1 cellular context compared by ENCODE assay signal in genomic region chr22:20172038-20172613, GRCh38.
TF ChIP-seq lines count a peak whose summit lies in the region.

No MANE protein-coding gene starts in this region.

TF ChIP-seq in K562, 482 proteins besides CTCF, POLR2A, EP300 and RAD21:
- TF ChIP-seq BRCA1 (IDR thresholded peaks at IDR 0.05) = no peak
- TF ChIP-seq BRCA1 (CRISPR knock-in tag; IDR thresholded peaks at IDR 0.05) = 0 out of 2 replicates have a peak, but pooled peaks have one; percentile 45
- no peak for TF ChIP-seq HEY1 (CRISPR knock-in tag; IDR thresholded peaks at IDR 0.05; ENCODE audit: borderline replicate concordance)
- TF ChIP-seq ZC3H4 (CRISPR knock-in tag; IDR thresholded peaks at IDR 0.05; ENCODE audit: borderline replicate concordance) = peak; percentile 37
- no peak for TF ChIP-seq TCF15 (CRISPR knock-in tag; IDR thresholded peaks at IDR 0.05)
- TF ChIP-seq CLOCK (CRISPR knock-in tag; IDR thresholded peaks at IDR 0.05; ENCODE audit: borderline replicate concordance) = no peak
- TF ChIP-seq ZFX (CRISPR knock-in tag; IDR thresholded peaks at IDR 0.05) = 0 out of 2 replicates have a peak, but pooled peaks have one; percentile 14
- no peak for TF ChIP-seq SOX6 (IDR thresholded peaks at IDR 0.05)
- TF ChIP-seq RBBP5 (IDR thresholded peaks at IDR 0.05; ENCODE audit: borderline replicate concordance, insufficient read depth, low read length, poor library complexity, severe bottlenecking) = peak; percentile 23
- 0 out of 2 replicates have a peak, but pooled peaks have one; percentile 33 for TF ChIP-seq E2F5 (CRISPR knock-in tag; IDR thresholded peaks at IDR 0.05)
- TF ChIP-seq TARDBP (IDR thresholded peaks at IDR 0.05) = no peak
- peak; percentile 9 for TF ChIP-seq HNRNPLL (IDR thresholded peaks at IDR 0.05; ENCODE audit: low read depth, low read length, poor library complexity, severe bottlenecking)
- peak; percentile 80; the same call in 1 of the 2 replicates for TF ChIP-seq RERE (CRISPR knock-in tag; IDR thresholded peaks at IDR 0.05; ENCODE audit: borderline replicate concordance)
- TF ChIP-seq E2F4 (CRISPR knock-in tag; IDR thresholded peaks at IDR 0.05; ENCODE audit: low read depth) = 0 out of 2 replicates have a peak, but pooled peaks have one; percentile 49
- TF ChIP-seq NR3C1 (CRISPR knock-in tag; IDR thresholded peaks at IDR 0.05) = no peak
- no peak for TF ChIP-seq TRIM28 (IDR thresholded peaks at IDR 0.05)
- TF ChIP-seq DACH1 (IDR thresholded peaks at IDR 0.05; ENCODE audit: partially characterized antibody) = no peak
- TF ChIP-seq ATF2 (CRISPR knock-in tag; IDR thresholded peaks at IDR 0.05) = 0 out of 2 replicates have a peak, but pooled peaks have one; percentile 1
- TF ChIP-seq ZBED1 (IDR thresholded peaks at IDR 0.05) = no peak
- TF ChIP-seq MCM3 (IDR thresholded peaks at IDR 0.05) = no peak
- no peak for TF ChIP-seq JUNB (CRISPR knock-in tag; conservative IDR thresholded peaks at IDR 0.05)
- TF ChIP-seq CXXC5 (CRISPR knock-in tag; IDR thresholded peaks at IDR 0.05) = no peak
- TF ChIP-seq RFX1 (IDR thresholded peaks at IDR 0.05) = no peak
- no peak for TF ChIP-seq ZFPM2 (CRISPR knock-in tag; IDR thresholded peaks at IDR 0.05)
- TF ChIP-seq TAF1 (IDR thresholded peaks at IDR 0.05; ENCODE audit: control insufficient read depth, extremely low read depth, insufficient read depth, low read length, severe bottlenecking) = no peak
- TF ChIP-seq ZHX1 (conservative IDR thresholded peaks at IDR 0.05; ENCODE audit: low read length) = no peak
- TF ChIP-seq ZNF766 (CRISPR knock-in tag; conservative IDR thresholded peaks at IDR 0.05) = no peak
- TF ChIP-seq MYC (IDR thresholded peaks at IDR 0.05; ENCODE audit: low read depth, low read length) = 0 out of 2 replicates have a peak, but pooled peaks have one; percentile 3
- no peak for TF ChIP-seq MYC (CRISPR knock-in tag; IDR thresholded peaks at IDR 0.05; ENCODE audit: borderline replicate concordance, low read depth)
- peak in 1 of 2 experiments; percentile 12 for TF ChIP-seq E2F6 (IDR thresholded peaks at IDR 0.05; ENCODE audit: borderline replicate concordance in 1 of 2, extremely low read depth in 1 of 2, insufficient read depth in 1 of 2, insufficient read length in 1 of 2, low read depth in 1 of 2, low read length in 1 of 2, poor library complexity in 1 of 2, severe bottlenecking in 1 of 2)
- TF ChIP-seq ZBTB43 (CRISPR knock-in tag; IDR thresholded peaks at IDR 0.05) = no peak
- TF ChIP-seq CBFB (CRISPR knock-in tag; IDR thresholded peaks at IDR 0.05) = 0 out of 2 replicates have a peak, but pooled peaks have one; percentile 51
